ENCODE assay signal across 4 cellular contexts in genomic region chr2:110480084-110480483, GRCh38. TPM values are rescaled to one million over a fixed set of nuclear protein-coding genes. Genes with fewer than 3 reads are reported as not detected.
"Had no signal": no experiment of that assay in that cellular context is flagged by ENCODE, and none has a peak within 500 bp of the region (broad histone marks: within the 10 kb centered on the region; RNA-seq: fewer than 3 reads in every experiment).

No MANE protein-coding gene starts in this region.

RNA-seq across cellular contexts. Expression of gene LIMS4, which starts 7.5 kb away (rescaled TPM):
- total RNA-seq: GM23248, GM23338, H1, H4 had no signal
